10 cellular contexts compared by ENCODE assay signal in the genomic region with DNA sequence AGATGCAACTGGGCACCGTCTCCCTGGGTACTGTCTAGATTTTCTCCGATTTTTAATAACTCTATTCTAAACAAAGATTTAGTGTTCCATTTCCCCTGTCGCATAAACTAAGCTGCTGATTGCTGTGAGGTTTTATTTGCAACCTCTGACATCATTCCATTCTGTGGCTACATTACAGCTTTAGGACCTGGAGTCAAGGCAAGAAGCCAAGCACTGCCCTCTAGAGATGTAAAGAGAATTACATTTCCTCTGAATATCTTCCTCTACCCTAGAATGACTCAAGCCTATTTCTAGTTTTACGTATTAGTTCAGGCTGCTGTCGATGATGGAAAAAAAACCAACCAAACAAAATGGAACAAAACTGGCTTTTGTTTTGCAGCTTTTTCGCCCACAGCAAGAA.
DNase-seq lines count a peak whose midpoint lies in the region; ATAC-seq, FAIRE-seq and TF ChIP-seq lines count a peak whose summit lies in the region.
"Had no signal": no experiment of that assay in that cellular context is flagged by ENCODE, and none has a peak within 500 bp of the region (broad histone marks: within the 10 kb centered on the region; RNA-seq: fewer than 3 reads in every experiment).

No MANE protein-coding gene starts in this region.

- TF ChIP-seq CTCF in GM06990 (IDR thresholded peaks at IDR 0.05; ENCODE audit: insufficient read depth, low read length, poor library complexity, severe bottlenecking) (peak; percentile 35), fibroblast of mammary gland (conservative IDR thresholded peaks at IDR 0.05; ENCODE audit: control insufficient read depth, insufficient read depth, low read depth, low read length) (peak; percentile 15), vagina (IDR thresholded peaks at IDR 0.05) (no peak)

- no peak overlapping the region for H3K14ac ChIP-seq in neuronal stem cell (ENCODE audit: low read length)

- no peaks in the 10 kb centered on the region for H3K79me1 ChIP-seq in neuronal stem cell (ENCODE audit: low read depth, low read length)

- H3K18ac ChIP-seq in neuronal stem cell (ENCODE audit: low read length) = no peak overlapping the region

- no peak overlapping the region for H3K27ac ChIP-seq in naive thymus-derived CD4-positive, alpha-beta T cell (ENCODE audit: low read depth, low read length)
- H3K27ac ChIP-seq in vagina = no peak overlapping the region
- no peak overlapping the region for H3K27ac ChIP-seq in neuronal stem cell (replicated peaks; ENCODE audit: low read length)
- H3K27ac ChIP-seq: lower lobe of right lung, thoracic aorta had no signal

- no peak overlapping the region for H3K9ac ChIP-seq in neuronal stem cell (ENCODE audit: low read depth, low read length, poor library complexity)

- H3K9me3 Mint-ChIP-seq in naive thymus-derived CD4-positive, alpha-beta T cell = peaks cover 0 to 10% (median 3%) of the 10 kb centered on the region in 11 donors

- no peak overlapping the region for H3K23ac ChIP-seq in neuronal stem cell (ENCODE audit: low read depth, low read length, poor library complexity)

- peak; percentile 50 for ATAC-seq in HG02763 (IDR thresholded peaks at IDR 0.05; ENCODE audit: unreplicated experiment)
- no peak for ATAC-seq in naive thymus-derived CD4-positive, alpha-beta T cell
- ATAC-seq: lower lobe of right lung had no signal

- CTCF ChIA-PET in naive thymus-derived CD4-positive, alpha-beta T cell (lab: Charles Lee) = no interaction called here

- no peak overlapping the region for H3K27ac Mint-ChIP-seq in naive thymus-derived CD4-positive, alpha-beta T cell

- POLR2A ChIA-PET in naive thymus-derived CD4-positive, alpha-beta T cell (lab: Charles Lee) = no interaction called here

- no peak overlapping the region for H2BK15ac ChIP-seq in neuronal stem cell (ENCODE audit: low read length)

- no peak for TF ChIP-seq POLR2A in vagina (IDR thresholded peaks at IDR 0.05)

- peaks cover 0 to 5% (median 0%) of the 10 kb centered on the region in 5 donors for H3K27me3 Mint-ChIP-seq in naive thymus-derived CD4-positive, alpha-beta T cell

- no peak for FAIRE-seq in frontal cortex (lab: Jason Lieb, UNC)

- no peaks in the 10 kb centered on the region for H3K4me1 ChIP-seq in naive thymus-derived CD4-positive, alpha-beta T cell (ENCODE audit: control insufficient read depth in 2 of 2, insufficient read depth in 2 of 2, low read length in 2 of 2)
- H3K4me1 ChIP-seq in vagina (no peaks in the 10 kb centered on the region), neuronal stem cell (ENCODE audit: control insufficient read depth in 2 of 2, insufficient read depth in 1 of 2, low read depth in 1 of 2, low read length in 2 of 2) (peaks cover 0 to 2% of the 10 kb centered on the region in 2 donors)
- H3K4me1 ChIP-seq: lower lobe of right lung had no signal

- H2BK12ac ChIP-seq in neuronal stem cell (ENCODE audit: low read length) = no peak overlapping the region

- H2BK120ac ChIP-seq in neuronal stem cell (ENCODE audit: low read depth, low read length) = no peak overlapping the region

- no peak overlapping the region for H2AFZ ChIP-seq in neuronal stem cell (ENCODE audit: low read length)

- no peak overlapping the region for H4K91ac ChIP-seq in neuronal stem cell (ENCODE audit: low read depth, low read length, poor library complexity)

- H3K36me3 Mint-ChIP-seq in naive thymus-derived CD4-positive, alpha-beta T cell = peaks cover 0 to 5% (median 0%) of the 10 kb centered on the region in 5 donors

- H3K4me3 Mint-ChIP-seq in naive thymus-derived CD4-positive, alpha-beta T cell = no peak overlapping the region

- no peaks in the 10 kb centered on the region for H3K9me3 ChIP-seq in naive thymus-derived CD4-positive, alpha-beta T cell (ENCODE audit: control insufficient read depth in 2 of 3, low read length in 3 of 3)
- H3K9me3 ChIP-seq in vagina = no peaks in the 10 kb centered on the region
- H3K9me3 ChIP-seq in neuronal stem cell (replicated peaks in 1 of 2; ENCODE audit: control insufficient read depth in 2 of 2, insufficient read depth in 1 of 2, low read depth in 1 of 2, low read length in 2 of 2) = peaks cover 2 to 5% of the 10 kb centered on the region in 2 donors
- H3K9me3 ChIP-seq: lower lobe of right lung, thoracic aorta had no signal

- no peak overlapping the region for H4K8ac ChIP-seq in neuronal stem cell (ENCODE audit: low read depth, low read length)

- WGBS in neuronal stem cell (ENCODE audit: extremely low coverage in 2 of 2, insufficient read length in 2 of 2, insufficient replicate concordance in 1 of 2), 2 donors = no CpG with 5 or more reads among the region's 6 CpGs

- H2AK5ac ChIP-seq in neuronal stem cell (ENCODE audit: low read depth, low read length) = no peak overlapping the region

- no peak for DNase-seq in GM06990 (ENCODE audit: extremely low read depth, insufficient read length)
- DNase-seq in NCI-H2107 treated with DMSO at 0.1 percent for 48 hours (lab: John Stamatoyannopoulos, UW; ENCODE audit: unreplicated experiment) = peak; percentile 71
- peak; percentile 57 for DNase-seq in fibroblast of mammary gland (ENCODE audit: low read depth)
- DNase-seq in naive thymus-derived CD4-positive, alpha-beta T cell = no peak
- no peak for DNase-seq in vagina (ENCODE audit: extremely low spot score in 2 of 2)
- DNase-seq in frontal cortex (ENCODE audit: low spot score in 2 of 2) = no peak
- no peak for DNase-seq in neuronal stem cell (ENCODE audit: low spot score)
- DNase-seq: lower lobe of right lung had no signal

- H3K4me3 ChIP-seq in GM06990 (replicated peaks; ENCODE audit: low read depth, low read length) (no peak overlapping the region), fibroblast of mammary gland (ENCODE audit: control insufficient read depth, low read depth, low read length) (no peak overlapping the region), vagina (no peak overlapping the region), neuronal stem cell (ENCODE audit: low read length in 2 of 2) (no peak overlapping the region)
- no peak overlapping the region for H3K4me3 ChIP-seq in naive thymus-derived CD4-positive, alpha-beta T cell (ENCODE audit: low read length)
- H3K4me3 ChIP-seq: lower lobe of right lung, thoracic aorta had no signal

- intact Hi-C loops in naive thymus-derived CD4-positive, alpha-beta T cell (cut with micrococcal nuclease) = no loop called here
- intact Hi-C loops in vagina (cut with DNase I) = no loop called here

- no peaks in the 10 kb centered on the region for H3K4me1 Mint-ChIP-seq in naive thymus-derived CD4-positive, alpha-beta T cell

- H3K4me2 ChIP-seq in neuronal stem cell (ENCODE audit: insufficient read depth, low read length, poor library complexity, severe bottlenecking) = no peak overlapping the region

- H2BK5ac ChIP-seq in neuronal stem cell (ENCODE audit: low read length) = no peak overlapping the region

- no peak overlapping the region for H3K4ac ChIP-seq in neuronal stem cell (ENCODE audit: low read length)

- H3K27me3 ChIP-seq in GM06990 (replicated peaks; ENCODE audit: control insufficient read depth, insufficient read depth, low read length) = no peaks in the 10 kb centered on the region
- H3K27me3 ChIP-seq in naive thymus-derived CD4-positive, alpha-beta T cell (ENCODE audit: control insufficient read depth in 2 of 2, insufficient read depth in 2 of 2, low read length in 2 of 2) = no peaks in the 10 kb centered on the region
- no peaks in the 10 kb centered on the region for H3K27me3 ChIP-seq in vagina
- no peaks in the 10 kb centered on the region for H3K27me3 ChIP-seq in neuronal stem cell (ENCODE audit: control insufficient read depth in 3 of 3, insufficient read depth in 3 of 3, low read depth in 1 of 3, low read length in 3 of 3)

- no peaks in the 10 kb centered on the region for H3K36me3 ChIP-seq in GM06990 (ENCODE audit: control insufficient read depth, insufficient read depth, low read length)
- no peaks in the 10 kb centered on the region for H3K36me3 ChIP-seq in naive thymus-derived CD4-positive, alpha-beta T cell (ENCODE audit: control insufficient read depth in 2 of 3, insufficient read depth in 3 of 3, low read length in 3 of 3)
- no peaks in the 10 kb centered on the region for H3K36me3 ChIP-seq in vagina
- H3K36me3 ChIP-seq in neuronal stem cell (replicated peaks in 1 of 2; ENCODE audit: control insufficient read depth in 2 of 2, insufficient read depth in 2 of 2, low read length in 2 of 2) = no peaks in the 10 kb centered on the region
- H3K36me3 ChIP-seq: lower lobe of right lung, thoracic aorta had no signal

Comparison
In these comparisons a context has a peak if more than half of its experiments do, and no peak if none do; other contexts are left out.
1. DNase-seq: peak in NCI-H2107 treated with DMSO at 0.1 percent for 48 hours (single experiment) and fibroblast of mammary gland (single experiment); none in GM06990 (single experiment), naive thymus-derived CD4-positive, alpha-beta T cell (0 of 9), vagina (0 of 2), frontal cortex (0 of 2) and neuronal stem cell (single experiment).
2. CTCF ChIP-seq: peak in GM06990 (single experiment) and fibroblast of mammary gland (single experiment); none in vagina (0 of 3).